Comparison of ENCODE assay signal across 8 cellular contexts in the genomic region with DNA sequence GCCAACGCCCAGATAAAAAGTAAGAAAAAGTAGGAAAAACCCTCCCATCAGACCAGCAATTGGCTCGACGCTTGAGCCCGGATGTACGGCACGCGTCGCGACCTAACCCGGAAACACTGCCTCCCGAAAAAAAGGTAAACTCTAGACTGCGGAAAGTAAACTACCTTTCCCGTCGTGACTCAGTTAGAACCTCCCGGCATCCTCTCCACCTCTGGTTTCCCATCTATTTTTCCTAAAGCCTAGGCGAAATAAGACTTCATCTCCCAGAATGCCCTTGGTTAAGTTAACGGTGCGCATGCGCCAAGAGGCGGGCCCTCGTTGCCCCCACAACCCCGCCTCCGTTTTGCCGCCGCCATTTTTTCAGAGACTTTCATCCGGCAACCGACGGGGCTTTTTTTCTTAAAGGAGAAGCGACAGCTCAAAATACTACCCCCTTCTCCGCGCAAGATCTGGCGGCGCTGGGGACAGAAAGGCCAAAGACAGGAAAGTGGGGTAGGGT. TPM values are rescaled to one million over a fixed set of nuclear protein-coding genes. Genes with fewer than 3 reads are reported as not detected.
DNase-seq lines count a peak whose midpoint lies in the region; ATAC-seq and TF ChIP-seq lines count a peak whose summit lies in the region.

No MANE protein-coding gene starts in this region.

- peak overlapping the region; percentile 99 to 100 for H3K27ac ChIP-seq in left lung

- H3K4me3 Mint-ChIP-seq in activated CD4-positive, alpha-beta memory T cell treated with anti-CD3 and anti-CD28 coated beads, Interleukin-2, amount 10 ng/mL, durations not matched to agents 7 days and 5 days = peak overlapping the region; percentile 90

- no peaks in the 10 kb centered on the region for H3K27me3 ChIP-seq in left lung

- CTCF ChIA-PET in activated CD4-positive, alpha-beta memory T cell treated with anti-CD3 and anti-CD28 coated beads, Interleukin-2, amount 10 ng/mL, durations not matched to agents 7 days and 5 days (lab: Charles Lee) = interaction anchor here (0.8 to 7.9 kb wide), 2 partner anchors 10 to 53 kb away, joined by 3 to 76 read pairs; no protein-coding TSS in a partner anchor

- H3K27me3 Mint-ChIP-seq in activated CD4-positive, alpha-beta memory T cell treated with anti-CD3 and anti-CD28 coated beads, Interleukin-2, amount 10 ng/mL, durations not matched to agents 7 days and 5 days = no peaks in the 10 kb centered on the region

- POLR2A ChIA-PET in activated CD4-positive, alpha-beta memory T cell treated with anti-CD3 and anti-CD28 coated beads, Interleukin-2, amount 10 ng/mL, durations not matched to agents 7 days and 5 days (lab: Charles Lee) = interaction anchor here (0.6 to 4.4 kb wide), 15 partner anchors 9 to 1091 kb away, joined by 3 to 36 read pairs (median 4); partner anchors contain the start of genes FAM111A, FAM111B, PATL1 and UBE2L6

- H3K4me3 ChIP-seq in left lung = peak overlapping the region; percentile 91 to 95

- peaks cover 26 to 74% of the 10 kb centered on the region in 2 donors for H3K4me1 ChIP-seq in left lung

- H3K9me3 ChIP-seq in left lung = no peaks in the 10 kb centered on the region

- TF ChIP-seq CTCF in left lung (IDR thresholded peaks at IDR 0.05) = no peak

- intact Hi-C loops in left lung (cut with DNase I) = no loop called here

- H3K36me3 Mint-ChIP-seq in activated CD4-positive, alpha-beta memory T cell treated with anti-CD3 and anti-CD28 coated beads, Interleukin-2, amount 10 ng/mL, durations not matched to agents 7 days and 5 days (ENCODE audit: low read depth) = peaks cover 36% of the 10 kb centered on the region

- peak; percentile 11 for ATAC-seq in HG03571 (IDR thresholded peaks at IDR 0.05; ENCODE audit: unreplicated experiment)
- ATAC-seq in left lung = peak; percentile 75
- no peak for ATAC-seq in HG03196 (IDR thresholded peaks at IDR 0.05; ENCODE audit: unreplicated experiment)

- in situ Hi-C loops in Caki2 (cut with HindIII; ENCODE audit: low pct_unique_long_range_greater_than_20kb, low sequenced_read_pairs) = no loop called here

- no peaks in the 10 kb centered on the region for H3K36me3 ChIP-seq in left lung

- H3K27ac Mint-ChIP-seq in activated CD4-positive, alpha-beta memory T cell treated with anti-CD3 and anti-CD28 coated beads, Interleukin-2, amount 10 ng/mL, durations not matched to agents 7 days and 5 days = peak overlapping the region; percentile 100

- H3K9me3 Mint-ChIP-seq in activated CD4-positive, alpha-beta memory T cell treated with anti-CD3 and anti-CD28 coated beads, Interleukin-2, amount 10 ng/mL, durations not matched to agents 7 days and 5 days = no peaks in the 10 kb centered on the region

- H3K4me1 Mint-ChIP-seq in activated CD4-positive, alpha-beta memory T cell treated with anti-CD3 and anti-CD28 coated beads, Interleukin-2, amount 10 ng/mL, durations not matched to agents 7 days and 5 days = peaks cover 59% of the 10 kb centered on the region

- DNase-seq in Caki2 (ENCODE audit: low read depth) (peak; percentile 98), NCI-H774 (lab: John Stamatoyannopoulos, UW) (peak; percentile 93), dermis microvascular lymphatic vessel endothelial cell (ENCODE audit: low read depth in 2 of 2) (peak; percentile 98 to 99), left lung (peak; percentile 91 to 96)
- DNase-seq in activated CD4-positive, alpha-beta memory T cell treated with anti-CD3 and anti-CD28 coated beads, Interleukin-2, amount 10 ng/mL, durations not matched to agents 7 days and 5 days = peak; percentile 94
- DNase-seq in stimulated activated CD4-positive, alpha-beta T cell treated with anti-CD3 and anti-CD28 coated beads, Interleukin-2, amount 100 ng/mL, for 4 hours (ENCODE audit: low read depth) = peak; percentile 88

RNA-seq across cellular contexts. Expression of gene ZFP91, which starts 0.7 kb away (rescaled TPM):
- total RNA-seq in Caki2 (2014; rRNA removed; shearing (Covaris generic); ENCODE audit: low replicate concordance) = 26.6 and 26.8 TPM in 2 replicates
- total RNA-seq in activated CD4-positive, alpha-beta memory T cell treated with anti-CD3 and anti-CD28 coated beads, Interleukin-2, amount 10 ng/mL, durations not matched to agents 7 days and 5 days = 10 to 100 TPM; 53.5 to 55.2 TPM
- total RNA-seq in dermis microvascular lymphatic vessel endothelial cell = 35.2 and 35.3 TPM in 2 replicates
- total RNA-seq in left lung = 10 to 100 TPM; 41.3 to 50.1 TPM

RNA-seq across cellular contexts. Expression of gene LPXN, which starts 2.5 kb away (rescaled TPM):
- 0.46 and 0.54 TPM in 2 replicates for total RNA-seq in Caki2 (2014; rRNA removed; shearing (Covaris generic); ENCODE audit: low replicate concordance)
- total RNA-seq in activated CD4-positive, alpha-beta memory T cell treated with anti-CD3 and anti-CD28 coated beads, Interleukin-2, amount 10 ng/mL, durations not matched to agents 7 days and 5 days = 100 to 1,000 TPM; 137 to 138 TPM
- total RNA-seq in dermis microvascular lymphatic vessel endothelial cell (2.0 and 2.4 TPM in 2 replicates), left lung (10 to 100 TPM; 18.9 to 43.8 TPM)

RNA-seq across cellular contexts. Expression of gene CNTF, which starts 44.3 kb away (rescaled TPM):
- 0.44 TPM in 1 of 2 replicates, not detected in the other for total RNA-seq in Caki2 (2014; rRNA removed; shearing (Covaris generic); ENCODE audit: low replicate concordance)
- 1 to 10 TPM; 2.3 to 2.4 TPM for total RNA-seq in activated CD4-positive, alpha-beta memory T cell treated with anti-CD3 and anti-CD28 coated beads, Interleukin-2, amount 10 ng/mL, durations not matched to agents 7 days and 5 days
- 1.2 and 1.3 TPM in 2 replicates for total RNA-seq in dermis microvascular lymphatic vessel endothelial cell
- total RNA-seq in left lung = 1 to 10 TPM in 1 of 2 donors, under 1 TPM in 1; 0.47 to 1.9 TPM
